In the genomic region with DNA sequence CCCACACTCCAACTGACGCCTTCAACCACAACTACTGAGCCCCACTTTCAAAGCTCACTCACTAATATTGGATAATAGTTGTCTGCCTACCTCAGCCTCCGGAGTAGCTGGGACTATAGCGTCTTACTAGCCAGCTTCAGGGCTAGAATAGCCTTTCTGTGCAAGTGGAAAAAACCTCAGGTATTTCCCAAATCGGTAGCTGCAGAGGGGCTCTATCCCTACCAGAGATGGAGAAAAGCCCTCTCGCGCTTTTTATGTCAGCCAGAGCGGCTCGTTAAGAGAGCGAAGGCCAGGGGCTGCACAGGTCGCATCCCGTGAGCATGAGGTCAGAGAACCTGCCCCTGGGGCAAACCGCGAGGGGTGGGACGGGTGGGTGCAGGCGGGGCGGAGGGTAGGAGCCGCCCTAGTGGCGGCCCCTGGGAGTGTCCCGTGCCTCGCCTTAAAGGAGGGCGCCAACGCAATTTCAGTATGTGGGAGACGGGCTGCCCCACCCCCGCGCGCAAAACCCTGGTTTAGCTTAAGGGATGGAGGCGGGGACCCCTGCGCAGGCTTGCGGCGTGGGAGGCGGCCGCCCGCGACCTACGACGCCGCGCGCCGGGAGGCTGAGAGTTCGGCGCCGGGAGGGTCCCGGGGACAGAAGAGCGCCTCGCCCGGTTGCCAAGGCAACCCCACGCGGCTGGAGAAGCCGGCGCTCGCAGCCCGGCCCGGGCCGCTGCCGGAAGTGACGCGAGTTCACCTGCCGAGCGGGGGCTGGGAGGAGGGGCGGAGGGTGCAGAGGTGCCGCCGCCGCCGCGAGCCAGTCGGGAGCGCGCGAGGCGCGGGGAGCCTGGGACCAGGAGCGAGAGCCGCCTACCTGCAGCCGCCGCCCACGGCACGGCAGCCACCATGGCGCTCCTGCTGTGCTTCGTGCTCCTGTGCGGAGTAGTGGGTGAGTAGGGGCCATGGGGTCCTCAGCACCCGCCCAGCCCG, we compare ENCODE assay signal across 8 cellular contexts. TPM values are rescaled to one million over a fixed set of nuclear protein-coding genes. Genes with fewer than 3 reads are reported as not detected.
DNase-seq lines count a peak whose midpoint lies in the region; ATAC-seq, FAIRE-seq and TF ChIP-seq lines count a peak whose summit lies in the region.

A gene (plus strand): TSS at position 799 of the 969 bp plus-strand sequence. CDS start 87 bp downstream, at position 886.

- H3F3A ChIP-seq in PC-9 (ENCODE audit: insufficient read depth, low read depth) = peaks cover 26% of the 10 kb centered on the region

- peak; percentile 81 to 84 (median 82) for DNase-seq in CD4-positive, alpha-beta memory T cell
- peak; percentile 80 for DNase-seq in HTR-8/SVneo (ENCODE audit: insufficient read length, low spot score)
- DNase-seq in PC-9 = peak; percentile 76 to 92
- peak; percentile 42 for DNase-seq in activated gamma-delta T cell (lab: John Stamatoyannopoulos, UW)
- peak; percentile 80 for DNase-seq in germinal center (ENCODE audit: low spot score)
- DNase-seq in occipital lobe (lab: John Stamatoyannopoulos, UW) = peak; percentile 77
- peak; percentile 90 for DNase-seq in testis

- peak within 1 kb of the TSS; percentile 34 for H3K27ac ChIP-seq in CD4-positive, alpha-beta memory T cell (ENCODE audit: low read depth, low read length)
- peak within 1 kb of the TSS; percentile 88 for H3K27ac ChIP-seq in PC-9
- H3K27ac ChIP-seq in testis = peak within 1 kb of the TSS; percentile 83 to 88

- intact Hi-C loops in CD4-positive, alpha-beta memory T cell (cut with micrococcal nuclease) = loop anchor here (1.0 to 10.0 kb wide), 3 partner anchors 99 to 302 kb away; a partner anchor contains a TSS
- intact Hi-C loops in PC-9 (cut with micrococcal nuclease; ENCODE audit: unreplicated experiment) (loop anchor here (1.0 to 5.0 kb wide), 5 partner anchors 15 to 140 kb away; a partner anchor contains a TSS), testis (cut with DNase I; ENCODE audit: low total_unique reads) (no loop called here)

- CTCF ChIA-PET in CD4-positive, alpha-beta memory T cell (lab: Charles Lee; ENCODE audit: partially characterized antibody) = interaction anchor here (0.6 to 1.6 kb wide), 8 partner anchors 9 to 268 kb away, joined by 3 to 5 read pairs (median 3); no protein-coding TSS in a partner anchor
- CTCF ChIA-PET in PC-9 (lab: Charles Lee) = interaction anchor here (0.6 to 1.2 kb wide), 3 partner anchors 99 to 965 kb away, joined by 3 to 4 read pairs (median 3); no protein-coding TSS in a partner anchor

- peaks cover 12 to 21% (median 17%) of the 10 kb centered on the region in 4 donors for H3K4me1 Mint-ChIP-seq in CD4-positive, alpha-beta memory T cell

- H3K79me2 ChIP-seq in PC-9 (ENCODE audit: low read depth) = peaks cover 41% of the 10 kb centered on the region

- no peaks in the 10 kb centered on the region for H3K36me3 ChIP-seq in CD4-positive, alpha-beta memory T cell (ENCODE audit: insufficient read depth, low read length)
- H3K36me3 ChIP-seq in PC-9 (ENCODE audit: low read depth) = no peaks in the 10 kb centered on the region; the same call in 1 of the 2 replicates
- H3K36me3 ChIP-seq in testis (ENCODE audit: low read depth, missing control alignments) = no peaks in the 10 kb centered on the region

- H2AFZ ChIP-seq in PC-9 = peak within 1 kb of the TSS; percentile 81

- peaks cover 0 to 3% of the 10 kb centered on the region in 2 donors for H3K36me3 Mint-ChIP-seq in CD4-positive, alpha-beta memory T cell

- TF ChIP-seq POLR2A in testis (IDR thresholded peaks at IDR 0.05) = no peak

- H3K4me3 ChIP-seq in CD4-positive, alpha-beta memory T cell (ENCODE audit: low read length in 2 of 2) = peak within 1 kb of the TSS; percentile 28 to 50
- peak within 1 kb of the TSS; percentile 89 for H3K4me3 ChIP-seq in PC-9
- H3K4me3 ChIP-seq in testis = peak within 1 kb of the TSS; percentile 80 to 83

- 1% methylated on average over 48 to 74 of the region's 83 CpGs for WGBS in testis, 2 donors

- peaks cover 9% of the 10 kb centered on the region; the same call in 1 of the 2 replicates for H4K20me1 ChIP-seq in PC-9 (ENCODE audit: insufficient read depth)

- no peaks in the 10 kb centered on the region for H3K9me2 ChIP-seq in PC-9 (ENCODE audit: insufficient read depth)

- peak; percentile 68 for TF ChIP-seq CTCF in PC-9 (conservative IDR thresholded peaks at IDR 0.05)
- TF ChIP-seq CTCF in testis (IDR thresholded peaks at IDR 0.05) = peak; percentile 21 to 61 (median 21)

- H3K4me1 ChIP-seq in CD4-positive, alpha-beta memory T cell (ENCODE audit: insufficient read depth, low read length) = peaks cover 18% of the 10 kb centered on the region
- H3K4me1 ChIP-seq in PC-9 (replicated peaks; ENCODE audit: insufficient read depth) = peaks cover 24% of the 10 kb centered on the region
- peaks cover 8% of the 10 kb centered on the region for H3K4me1 ChIP-seq in testis

- H3K27me3 ChIP-seq in CD4-positive, alpha-beta memory T cell (ENCODE audit: insufficient read depth, low read length) = no peaks in the 10 kb centered on the region
- no peaks in the 10 kb centered on the region for H3K27me3 ChIP-seq in PC-9 (ENCODE audit: insufficient read depth, low read depth)
- H3K27me3 ChIP-seq in testis = no peaks in the 10 kb centered on the region

- ATAC-seq in GM21367 (IDR thresholded peaks at IDR 0.05; ENCODE audit: unreplicated experiment) = peak; percentile 84

- POLR2A ChIA-PET in CD4-positive, alpha-beta memory T cell (lab: Charles Lee; ENCODE audit: partially characterized antibody) = interaction anchor here (1.4 to 1.8 kb wide), 2 partner anchors 98 to 100 kb away, joined by 5 read pairs; a partner anchor contains a TSS
- POLR2A ChIA-PET in PC-9 (lab: Charles Lee; ENCODE audit: unreplicated experiment) = interaction anchor here (0.5 to 0.9 kb wide), 2 partner anchors 14 to 25 kb away, joined by 5 to 6 read pairs; no protein-coding TSS in a partner anchor

- peak within 1 kb of the TSS; percentile 79 for H3K4me2 ChIP-seq in PC-9

- BruUV-seq in PC-9 (replicated peaks; lab: Mats Ljungman, UMichigan) = no TSS peak

- H3K27ac Mint-ChIP-seq in CD4-positive, alpha-beta memory T cell = peak within 1 kb of the TSS; percentile 57 to 88 (median 75)

- H3K27me3 Mint-ChIP-seq in CD4-positive, alpha-beta memory T cell = peaks cover 5 to 6% of the 10 kb centered on the region in 2 donors

- FAIRE-seq in HTR-8/SVneo (lab: Jason Lieb, UNC) = no peak

- H3K4me3 Mint-ChIP-seq in CD4-positive, alpha-beta memory T cell = peak within 1 kb of the TSS; percentile 85 to 94 (median 90)

- H3K9me3 ChIP-seq in CD4-positive, alpha-beta memory T cell (ENCODE audit: control insufficient read depth in 1 of 2, low read length in 2 of 2) = no peaks in the 10 kb centered on the region
- H3K9me3 ChIP-seq in PC-9 (ENCODE audit: insufficient read depth, low read depth) = no peaks in the 10 kb centered on the region
- H3K9me3 ChIP-seq in testis = no peaks in the 10 kb centered on the region

- H3K9me3 Mint-ChIP-seq in CD4-positive, alpha-beta memory T cell = peaks cover 0 to 3% (median 0%) of the 10 kb centered on the region in 8 donors

RNA-seq across cellular contexts. Expression of the gene that starts here (rescaled TPM):
- total RNA-seq in CD4-positive, alpha-beta memory T cell = 1 to 10 TPM in 1 of 2 experiments, under 1 TPM in 1; 0.64 to 1.4 TPM
- polyA plus RNA-seq in CD4-positive, alpha-beta memory T cell = 1 to 10 TPM in 1 of 2 donors, under 1 TPM in 1; 0.13 to 1.0 TPM
- total RNA-seq in PC-9 (2021) (12.7 and 21.7 TPM in 2 replicates), occipital lobe (372 TPM), testis (10 to 100 TPM; 65.4 to 87.0 TPM)
- 17.6 TPM for polyA plus RNA-seq in testis (ENCODE audit: insufficient read depth, low read depth, low replicate concordance)

Comparison
In these comparisons a context has a peak if more than half of its experiments do, and no peak if none do; other contexts are left out.
1. Peak in every context shown above with its lines: DNase-seq, ATAC-seq, H3K4me3 ChIP-seq and H3K27ac ChIP-seq.
2. H3K27ac ChIP-seq: peak in every context shown above with its lines; median percentile 88 in PC-9; 86 in testis; 34 in CD4-positive, alpha-beta memory T cell.
3. H3K4me3 ChIP-seq: peak in every context shown above with its lines; median percentile 89 in PC-9; 82 in testis; 39 in CD4-positive, alpha-beta memory T cell.